In the genomic region with DNA sequence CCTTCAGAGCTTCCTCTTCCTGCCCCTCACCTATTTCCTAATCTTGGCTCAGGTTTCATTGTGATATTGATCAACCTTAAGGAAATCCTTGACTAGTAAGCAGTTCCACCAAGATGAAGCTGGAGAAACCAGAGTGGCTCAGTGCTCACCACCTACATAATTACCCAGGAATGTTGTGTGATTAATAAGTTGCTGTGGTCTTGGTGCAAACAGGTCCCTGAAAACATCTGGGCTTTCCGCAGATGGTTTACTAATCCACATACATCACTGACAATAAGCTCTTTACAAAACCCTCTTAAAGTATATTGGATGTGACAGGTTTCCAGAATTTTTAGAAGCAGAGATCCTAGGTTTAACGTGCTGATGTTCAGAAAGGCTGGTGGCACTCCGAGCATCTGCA, we compare ENCODE assay signal across 19 cellular contexts. TPM values are rescaled to one million over a fixed set of nuclear protein-coding genes. Genes with fewer than 3 reads are reported as not detected.
DNase-seq lines count a peak whose midpoint lies in the region; ATAC-seq lines count a peak whose summit lies in the region.
"Had no signal": no experiment of that assay in that cellular context is flagged by ENCODE, and none has a peak within 500 bp of the region (broad histone marks: within the 10 kb centered on the region; RNA-seq: fewer than 3 reads in every experiment).

No MANE protein-coding gene starts in this region.

- no peak overlapping the region for H4K8ac ChIP-seq in mesendoderm (ENCODE audit: low read depth, low read length)

- no peak overlapping the region for H3K4me2 ChIP-seq in mesendoderm (ENCODE audit: low read length)

- no peak overlapping the region for H3K18ac ChIP-seq in mesendoderm (ENCODE audit: low read length)

- no peaks in the 10 kb centered on the region for H3K79me2 ChIP-seq in mesendoderm (ENCODE audit: control insufficient read depth, insufficient read depth, low read length)

- H3K4me1 Mint-ChIP-seq in stimulated activated naive CD8-positive, alpha-beta T cell treated with anti-CD3 and anti-CD28 coated beads, Interleukin-15, amount 100 ng/mL, for 72 hours = no peaks in the 10 kb centered on the region

- peaks cover 8% of the 10 kb centered on the region for H3K4me1 ChIP-seq in mesendoderm (ENCODE audit: control insufficient read depth, low read depth, low read length)
- H3K4me1 ChIP-seq: gastrocnemius medialis had no signal

- H3K56ac ChIP-seq in mesendoderm (ENCODE audit: low read length) = no peak overlapping the region

- no peak overlapping the region for H3K27ac Mint-ChIP-seq in stimulated activated naive CD8-positive, alpha-beta T cell treated with anti-CD3 and anti-CD28 coated beads, Interleukin-15, amount 100 ng/mL, for 72 hours
- H3K27ac Mint-ChIP-seq: activated CD8-positive, alpha-beta T cell treated with anti-CD3 and anti-CD28 coated beads, Interleukin-2, amount 10 ng/mL, durations not matched to agents 7 days and 5 days; activated T-helper 2 cell treated with anti-CD3 and anti-CD28 coated beads, Interferon-gamma antibody, Interleukin-2, Interleukin-4, amounts not matched to agents 10 μg/mL and 5 μg/mL and 100 μg/mL, durations not matched to agents 14 hours and 24 hours and 36 hours; immature natural killer cell had no signal

- peak overlapping the region; percentile 25 for H3K27ac ChIP-seq in mesendoderm (ENCODE audit: low read depth, low read length)
- H3K27ac ChIP-seq: gastrocnemius medialis, SK-N-MC had no signal

- H3K9me3 Mint-ChIP-seq in stimulated activated naive CD8-positive, alpha-beta T cell treated with anti-CD3 and anti-CD28 coated beads, Interleukin-15, amount 100 ng/mL, for 72 hours = no peaks in the 10 kb centered on the region
- H3K9me3 Mint-ChIP-seq: activated T-helper 2 cell treated with anti-CD3 and anti-CD28 coated beads, Interferon-gamma antibody, Interleukin-2, Interleukin-4, amounts not matched to agents 10 μg/mL and 5 μg/mL and 100 μg/mL, durations not matched to agents 14 hours and 24 hours and 36 hours; immature natural killer cell had no signal

- no peak overlapping the region for H3K4me3 Mint-ChIP-seq in stimulated activated naive CD8-positive, alpha-beta T cell treated with anti-CD3 and anti-CD28 coated beads, Interleukin-15, amount 100 ng/mL, for 72 hours
- H3K4me3 Mint-ChIP-seq: activated CD8-positive, alpha-beta T cell treated with anti-CD3 and anti-CD28 coated beads, Interleukin-2, amount 10 ng/mL, durations not matched to agents 7 days and 5 days; immature natural killer cell had no signal

- H2BK5ac ChIP-seq in mesendoderm (ENCODE audit: low read length) = no peak overlapping the region

- no peak for ATAC-seq in GM21619 (IDR thresholded peaks at IDR 0.05; ENCODE audit: unreplicated experiment)
- ATAC-seq in stimulated activated naive CD8-positive, alpha-beta T cell treated with anti-CD3 and anti-CD28 coated beads, Interleukin-15, amount 100 ng/mL, for 72 hours = no peak
- ATAC-seq: activated CD8-positive, alpha-beta T cell treated with anti-CD3 and anti-CD28 coated beads, Interleukin-2, amount 10 ng/mL, durations not matched to agents 7 days and 5 days; gastrocnemius medialis had no signal

- no peak overlapping the region for H3K4ac ChIP-seq in mesendoderm (ENCODE audit: low read depth, low read length)

- no peak overlapping the region for H3K9ac ChIP-seq in mesendoderm (ENCODE audit: low read length)

- no peaks in the 10 kb centered on the region for H3K36me3 ChIP-seq in mesendoderm (ENCODE audit: control insufficient read depth, insufficient read depth, low read length)
- H3K36me3 ChIP-seq: gastrocnemius medialis had no signal

- H3K23ac ChIP-seq in mesendoderm (ENCODE audit: low read length) = no peak overlapping the region

- no CpG with 5 or more reads among the region's 3 CpGs for WGBS in mesendoderm (ENCODE audit: extremely low coverage, insufficient coverage, low lambda C conversion rate)

- no peak overlapping the region for H2AK5ac ChIP-seq in mesendoderm (ENCODE audit: low read length)

- no peak overlapping the region for H4K5ac ChIP-seq in mesendoderm (ENCODE audit: low read length)

- no peaks in the 10 kb centered on the region for H3K27me3 Mint-ChIP-seq in stimulated activated naive CD8-positive, alpha-beta T cell treated with anti-CD3 and anti-CD28 coated beads, Interleukin-15, amount 100 ng/mL, for 72 hours

- no peak overlapping the region for H3K4me3 ChIP-seq in mesendoderm (ENCODE audit: low read length)
- H3K4me3 ChIP-seq: gastrocnemius medialis, SK-N-MC had no signal

- peak; percentile 45 for DNase-seq in AG20443 (ENCODE audit: low spot score)
- DNase-seq in LHCN-M2 (ENCODE audit: low read depth) = peak; percentile 32
- peak; percentile 66 for DNase-seq in dermis blood vessel endothelial cell
- peak; percentile 37 for DNase-seq in mesendoderm
- DNase-seq in stimulated activated CD4-positive, alpha-beta T cell treated with anti-CD3 and anti-CD28 coated beads, Interleukin-4, amount 100 ng/mL, for 4 hours = no peak
- DNase-seq in stimulated activated naive CD8-positive, alpha-beta T cell treated with anti-CD3 and anti-CD28 coated beads, Interleukin-15, amount 100 ng/mL, for 72 hours = no peak
- no peak for DNase-seq in DMS 273 treated with DMSO at 0.1 percent for 48 hours (lab: John Stamatoyannopoulos, UW)
- DNase-seq: activated CD8-positive, alpha-beta T cell treated with anti-CD3 and anti-CD28 coated beads, Interleukin-2, amount 10 ng/mL, durations not matched to agents 7 days and 5 days; anterior cingulate cortex; C1 segment of cervical spinal cord; DMS79 treated with DMSO at 0.1 percent for 48 hours; gastrocnemius medialis; immature natural killer cell; MM.1S; NCI-H2081; substantia nigra had no signal

- H2BK120ac ChIP-seq in mesendoderm (ENCODE audit: low read depth, low read length) = no peak overlapping the region

- H3K79me1 ChIP-seq in mesendoderm (ENCODE audit: low read length) = no peaks in the 10 kb centered on the region

- H3K27me3 ChIP-seq in mesendoderm (ENCODE audit: insufficient read depth, low read length, poor library complexity) = no peaks in the 10 kb centered on the region
- H3K27me3 ChIP-seq: gastrocnemius medialis had no signal

- H2BK15ac ChIP-seq in mesendoderm (replicated peaks; ENCODE audit: low read depth) = no peak overlapping the region

RNA-seq across cellular contexts. Expression of gene SERP2, which starts 8.6 kb away (rescaled TPM):
- 4.9 and 5.1 TPM in 2 replicates for total RNA-seq in LHCN-M2 (2014; rRNA removed)
- 11.2 TPM for polyA plus RNA-seq in LHCN-M2 (2012)
- total RNA-seq in dermis blood vessel endothelial cell = 1.4 and 1.5 TPM in 2 replicates
- 1.9 TPM for polyA plus RNA-seq in mesendoderm (2013, experiment 1 of 2)
- 1.8 TPM for polyA plus RNA-seq in mesendoderm (2013, experiment 2 of 2)

Comparison
In these comparisons a context has a peak if more than half of its experiments do, and no peak if none do; other contexts are left out.
1. DNase-seq: peak in AG20443 (single experiment), LHCN-M2 (single experiment), dermis blood vessel endothelial cell (single experiment) and mesendoderm (single experiment); none in stimulated activated CD4-positive, alpha-beta T cell treated with anti-CD3 and anti-CD28 coated beads, Interleukin-4, amount 100 ng/mL, for 4 hours (0 of 2), stimulated activated naive CD8-positive, alpha-beta T cell treated with anti-CD3 and anti-CD28 coated beads, Interleukin-15, amount 100 ng/mL, for 72 hours (0 of 2) and DMS 273 treated with DMSO at 0.1 percent for 48 hours (single experiment).